ENCODE assay signal across 31 cellular contexts in genomic region chr6:33052627-33053026, GRCh38. TPM values are rescaled to one million over a fixed set of nuclear protein-coding genes. Genes with fewer than 3 reads are reported as not detected.
"Had no signal": no experiment of that assay in that cellular context is flagged by ENCODE, and none has a peak within 500 bp of the region (broad histone marks: within the 10 kb centered on the region; RNA-seq: fewer than 3 reads in every experiment).

No MANE protein-coding gene starts in this region.

- ATAC-seq: activated CD4-positive, alpha-beta T cell treated with anti-CD3 and anti-CD28 coated beads for 36 hours; activated CD4-positive, CD25-positive, alpha-beta regulatory T cell treated with anti-CD3 and anti-CD28 coated beads, Interleukin-2, amount 50 U/mL, for 24 hours; activated CD8-positive, alpha-beta T cell treated with anti-CD3 and anti-CD28 coated beads, Interleukin-2, amount 10 ng/mL, durations not matched to agents 7 days and 5 days; activated naive CD4-positive, alpha-beta T cell treated with anti-CD3 and anti-CD28 coated beads, Interleukin-2, amount 50 U/mL, for 72 hours; Panc1 had no signal

- H3K4me1 ChIP-seq: adrenal gland had no signal

- H3K4me3 ChIP-seq: adrenal gland, SJCRH30, SK-N-MC had no signal

- H3K4me3 Mint-ChIP-seq: activated CD4-positive, alpha-beta T cell treated with anti-CD3 and anti-CD28 coated beads for 36 hours; activated CD4-positive, alpha-beta T cell treated with anti-CD3 and anti-CD28 coated beads, Interleukin-2, amount 10 ng/mL, durations not matched to agents 7 days and 5 days; activated CD8-positive, alpha-beta T cell treated with anti-CD3 and anti-CD28 coated beads, Interleukin-2, amount 10 ng/mL, durations not matched to agents 7 days and 5 days; activated naive CD4-positive, alpha-beta T cell treated with anti-CD3 and anti-CD28 coated beads for 36 hours; activated T-cell treated with anti-CD3 and anti-CD28 coated beads, Interleukin-2, amount 50 U/mL, for 24 hours had no signal

- H3K36me3 ChIP-seq: adrenal gland, brain microvascular endothelial cell, SJCRH30, WERI-Rb-1 had no signal

- H3K9me3 ChIP-seq: adrenal gland had no signal

- H3K36me3 Mint-ChIP-seq: activated naive CD4-positive, alpha-beta T cell treated with anti-CD3 and anti-CD28 coated beads, Interleukin-2, amount 50 U/mL, for 72 hours had no signal

- H3K27ac ChIP-seq: adrenal gland, brain microvascular endothelial cell, SJCRH30, SK-N-MC, WERI-Rb-1 had no signal

- H3K9me3 Mint-ChIP-seq: activated naive CD4-positive, alpha-beta T cell treated with anti-CD3 and anti-CD28 coated beads for 36 hours; activated naive CD4-positive, alpha-beta T cell treated with anti-CD3 and anti-CD28 coated beads, Interleukin-2, amount 50 U/mL, for 72 hours; activated T-cell treated with anti-CD3 and anti-CD28 coated beads, Interleukin-2, amount 50 U/mL, for 24 hours; activated T-helper 2 cell treated with anti-CD3 and anti-CD28 coated beads, Interferon-gamma antibody, Interleukin-2, Interleukin-4, amounts not matched to agents 10 μg/mL and 5 μg/mL and 100 μg/mL, durations not matched to agents 14 hours and 24 hours and 36 hours had no signal

- DNase-seq: activated CD4-positive, alpha-beta T cell treated with anti-CD3 and anti-CD28 coated beads for 36 hours; activated CD4-positive, alpha-beta T cell treated with anti-CD3 and anti-CD28 coated beads, Interleukin-2, amount 10 ng/mL, durations not matched to agents 7 days and 5 days; activated CD4-positive, alpha-beta T cell treated with anti-CD3 and anti-CD28 coated beads, Interleukin-2, amount 50 U/mL, for 48 hours; activated CD8-positive, alpha-beta T cell treated with anti-CD3 and anti-CD28 coated beads, Interleukin-2, amount 10 ng/mL, durations not matched to agents 7 days and 5 days; activated gamma-delta T cell; activated naive CD4-positive, alpha-beta T cell treated with anti-CD3 and anti-CD28 coated beads for 36 hours; activated T-cell treated with anti-CD3 and anti-CD28 coated beads, Interleukin-2, amount 50 U/mL, for 24 hours; adrenal gland; brain microvascular endothelial cell; central memory CD4-positive, alpha-beta T cell; Karpas-422; KBM-7; NCI-H1105; NCI-H1436; NCI-H1694; NCI-H1930; NCI-H2081 treated with DMSO at 0.1 percent for 48 hours; NCI-H345; NCI-H524 treated with DMSO at 0.1 percent for 48 hours; SHP77; SJCRH30; T1000; WERI-Rb-1 had no signal

- H3K27ac Mint-ChIP-seq: activated CD4-positive, alpha-beta T cell treated with anti-CD3 and anti-CD28 coated beads for 36 hours; activated CD4-positive, alpha-beta T cell treated with anti-CD3 and anti-CD28 coated beads, Interleukin-2, amount 10 ng/mL, durations not matched to agents 7 days and 5 days; activated CD8-positive, alpha-beta T cell treated with anti-CD3 and anti-CD28 coated beads, Interleukin-2, amount 10 ng/mL, durations not matched to agents 7 days and 5 days; activated naive CD4-positive, alpha-beta T cell treated with anti-CD3 and anti-CD28 coated beads for 36 hours; activated naive CD4-positive, alpha-beta T cell treated with anti-CD3 and anti-CD28 coated beads, Interleukin-2, amount 50 U/mL, for 72 hours; activated T-cell treated with anti-CD3 and anti-CD28 coated beads, Interleukin-2, amount 50 U/mL, for 24 hours; activated T-helper 2 cell treated with anti-CD3 and anti-CD28 coated beads, Interferon-gamma antibody, Interleukin-2, Interleukin-4, amounts not matched to agents 10 μg/mL and 5 μg/mL and 100 μg/mL, durations not matched to agents 14 hours and 24 hours and 36 hours had no signal

- H3K27me3 ChIP-seq: SJCRH30 had no signal

RNA-seq across cellular contexts. Expression of gene HLA-DPA1, which starts 20.8 kb away (rescaled TPM):
- total RNA-seq: MCF 10A, NCI-H460, SJCRH30 had no signal

RNA-seq across cellular contexts. Expression of gene HLA-DPB1, which starts 23.2 kb away (rescaled TPM):
- total RNA-seq: MCF 10A, NCI-H460, SJCRH30 had no signal

RNA-seq across cellular contexts. Expression of gene HLA-DOA, which starts 43.2 kb away (rescaled TPM):
- total RNA-seq: MCF 10A, NCI-H460, RPMI7951 had no signal
